ENCODE assay signal across 8 cellular contexts in genomic region chr3:128313936-128314335, GRCh38.
"Had no signal": no experiment of that assay in that cellular context is flagged by ENCODE, and none has a peak within 500 bp of the region (broad histone marks: within the 10 kb centered on the region; RNA-seq: fewer than 3 reads in every experiment).

No MANE protein-coding gene starts in this region.

- H3K9me3 ChIP-seq: psoas muscle had no signal

- ATAC-seq: activated T-cell treated with anti-CD3 and anti-CD28 coated beads, Interleukin-2, amount 50 U/mL, for 72 hours; foreskin keratinocyte; psoas muscle; sciatic nerve had no signal

- H3K4me3 ChIP-seq: cardiac muscle cell, psoas muscle had no signal

- H3K27me3 ChIP-seq: cardiac muscle cell, foreskin keratinocyte had no signal

- H3K4me1 ChIP-seq: foreskin keratinocyte had no signal

- H3K9me3 Mint-ChIP-seq: activated T-cell treated with anti-CD3 and anti-CD28 coated beads, Interleukin-2, amount 50 U/mL, for 72 hours had no signal

- H3K36me3 ChIP-seq: cardiac muscle cell had no signal

- H3K27ac ChIP-seq: cardiac muscle cell, foreskin keratinocyte, psoas muscle had no signal

- DNase-seq: activated CD4-positive, alpha-beta T cell treated with anti-CD3 and anti-CD28 coated beads for 48 hours; activated T-cell treated with anti-CD3 and anti-CD28 coated beads, Interleukin-2, amount 50 U/mL, for 72 hours; foreskin keratinocyte; psoas muscle; stimulated activated naive CD4-positive, alpha-beta T cell treated with Interleukin-2 at 50 U/mL for 16 hours; trophoblast cell had no signal

- H3K4me3 Mint-ChIP-seq: activated T-cell treated with anti-CD3 and anti-CD28 coated beads, Interleukin-2, amount 50 U/mL, for 72 hours had no signal

- H3K27ac Mint-ChIP-seq: activated T-cell treated with anti-CD3 and anti-CD28 coated beads, Interleukin-2, amount 50 U/mL, for 72 hours had no signal
